Comparison of ENCODE assay signal across 1 cellular context in genomic region chr5:156718985-156719384, GRCh38.
TF ChIP-seq lines count a peak whose summit lies in the region.

No MANE protein-coding gene starts in this region.

TF ChIP-seq in GM23338, 12 proteins besides CTCF, POLR2A, EP300 and RAD21:
- TF ChIP-seq, protein P1, sequence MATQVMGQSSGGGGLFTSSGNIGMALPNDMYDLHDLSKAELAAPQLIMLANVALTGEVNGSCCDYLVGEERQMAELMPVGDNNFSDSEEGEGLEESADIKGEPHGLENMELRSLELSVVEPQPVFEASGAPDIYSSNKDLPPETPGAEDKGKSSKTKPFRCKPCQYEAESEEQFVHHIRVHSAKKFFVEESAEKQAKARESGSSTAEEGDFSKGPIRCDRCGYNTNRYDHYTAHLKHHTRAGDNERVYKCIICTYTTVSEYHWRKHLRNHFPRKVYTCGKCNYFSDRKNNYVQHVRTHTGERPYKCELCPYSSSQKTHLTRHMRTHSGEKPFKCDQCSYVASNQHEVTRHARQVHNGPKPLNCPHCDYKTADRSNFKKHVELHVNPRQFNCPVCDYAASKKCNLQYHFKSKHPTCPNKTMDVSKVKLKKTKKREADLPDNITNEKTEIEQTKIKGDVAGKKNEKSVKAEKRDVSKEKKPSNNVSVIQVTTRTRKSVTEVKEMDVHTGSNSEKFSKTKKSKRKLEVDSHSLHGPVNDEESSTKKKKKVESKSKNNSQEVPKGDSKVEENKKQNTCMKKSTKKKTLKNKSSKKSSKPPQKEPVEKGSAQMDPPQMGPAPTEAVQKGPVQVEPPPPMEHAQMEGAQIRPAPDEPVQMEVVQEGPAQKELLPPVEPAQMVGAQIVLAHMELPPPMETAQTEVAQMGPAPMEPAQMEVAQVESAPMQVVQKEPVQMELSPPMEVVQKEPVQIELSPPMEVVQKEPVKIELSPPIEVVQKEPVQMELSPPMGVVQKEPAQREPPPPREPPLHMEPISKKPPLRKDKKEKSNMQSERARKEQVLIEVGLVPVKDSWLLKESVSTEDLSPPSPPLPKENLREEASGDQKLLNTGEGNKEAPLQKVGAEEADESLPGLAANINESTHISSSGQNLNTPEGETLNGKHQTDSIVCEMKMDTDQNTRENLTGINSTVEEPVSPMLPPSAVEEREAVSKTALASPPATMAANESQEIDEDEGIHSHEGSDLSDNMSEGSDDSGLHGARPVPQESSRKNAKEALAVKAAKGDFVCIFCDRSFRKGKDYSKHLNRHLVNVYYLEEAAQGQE (IDR thresholded peaks at IDR 0.05; ENCODE audit: unreplicated experiment): no peak
- no peak for TF ChIP-seq JUNB (IDR thresholded peaks at IDR 0.05; ENCODE audit: unreplicated experiment)
- TF ChIP-seq NANOG (IDR thresholded peaks at IDR 0.05; ENCODE audit: borderline replicate concordance): no peak
- no peak for TF ChIP-seq POLR2AphosphoS5 (IDR thresholded peaks at IDR 0.05; ENCODE audit: low read depth)
- TF ChIP-seq ZNF114 (CRISPR knock-in tag; IDR thresholded peaks at IDR 0.05): no peak
- TF ChIP-seq EZH2 (IDR thresholded peaks at IDR 0.05; ENCODE audit: low read depth, unreplicated experiment): no peak
- no peak for TF ChIP-seq ZNF331 (CRISPR knock-in tag; IDR thresholded peaks at IDR 0.05; ENCODE audit: low read depth)
- no peak for TF ChIP-seq ZNF462 (CRISPR knock-in tag; IDR thresholded peaks at IDR 0.05)
- TF ChIP-seq STAT1 (IDR thresholded peaks at IDR 0.05; ENCODE audit: unreplicated experiment): no peak
- TF ChIP-seq, protein P2, sequence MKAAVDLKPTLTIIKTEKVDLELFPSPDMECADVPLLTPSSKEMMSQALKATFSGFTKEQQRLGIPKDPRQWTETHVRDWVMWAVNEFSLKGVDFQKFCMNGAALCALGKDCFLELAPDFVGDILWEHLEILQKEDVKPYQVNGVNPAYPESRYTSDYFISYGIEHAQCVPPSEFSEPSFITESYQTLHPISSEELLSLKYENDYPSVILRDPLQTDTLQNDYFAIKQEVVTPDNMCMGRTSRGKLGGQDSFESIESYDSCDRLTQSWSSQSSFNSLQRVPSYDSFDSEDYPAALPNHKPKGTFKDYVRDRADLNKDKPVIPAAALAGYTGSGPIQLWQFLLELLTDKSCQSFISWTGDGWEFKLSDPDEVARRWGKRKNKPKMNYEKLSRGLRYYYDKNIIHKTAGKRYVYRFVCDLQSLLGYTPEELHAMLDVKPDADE (IDR thresholded peaks at IDR 0.05): no peak
- TF ChIP-seq EZH2phosphoT487 (IDR thresholded peaks at IDR 0.05; ENCODE audit: unreplicated experiment): no peak
- TF ChIP-seq CREB1 (CRISPR knock-in tag; IDR thresholded peaks at IDR 0.05; ENCODE audit: low read depth): no peak
